ENCODE assay signal across 8 cellular contexts in the genomic region with DNA sequence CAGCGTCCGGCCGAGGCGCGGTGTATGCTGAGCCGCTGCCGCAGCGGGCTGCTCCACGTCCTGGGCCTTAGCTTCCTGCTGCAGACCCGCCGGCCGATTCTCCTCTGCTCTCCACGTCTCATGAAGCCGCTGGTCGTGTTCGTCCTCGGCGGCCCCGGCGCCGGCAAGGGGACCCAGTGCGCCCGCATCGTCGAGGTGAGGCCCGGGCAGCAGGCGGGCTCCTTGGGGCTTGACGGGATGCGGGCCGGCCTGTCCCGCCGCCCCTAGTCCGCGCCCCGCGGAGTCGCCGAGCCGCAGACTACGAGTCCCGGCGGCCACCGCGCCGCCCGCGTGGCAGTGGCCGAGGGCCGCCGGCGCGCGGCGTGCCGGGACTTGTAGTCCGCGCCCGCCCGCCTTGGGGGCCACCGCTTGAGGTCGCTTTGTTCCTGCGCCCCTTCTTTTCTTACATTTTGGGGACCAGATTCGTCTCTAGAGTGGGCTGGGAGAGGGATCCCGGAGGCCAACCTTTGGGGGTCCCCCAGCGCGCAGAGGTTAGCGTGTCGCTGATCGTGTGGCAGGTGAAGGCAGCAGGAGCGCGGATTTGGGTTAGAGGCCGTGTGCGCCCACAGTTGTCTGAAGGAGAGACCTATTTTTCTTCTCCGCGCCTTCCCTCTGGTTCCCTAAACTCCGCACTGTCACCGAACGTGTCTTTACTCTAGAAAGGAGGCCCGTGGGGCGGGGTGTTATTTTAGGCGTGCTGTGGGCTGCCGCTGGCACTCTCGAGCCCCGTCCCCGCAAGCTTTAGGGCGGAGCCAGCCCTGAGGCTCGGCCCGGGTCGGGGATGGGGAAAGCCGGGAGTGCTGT. TPM values are rescaled to one million over a fixed set of nuclear protein-coding genes. Genes with fewer than 3 reads are reported as not detected.
DNase-seq lines count a peak whose midpoint lies in the region; ATAC-seq and TF ChIP-seq lines count a peak whose summit lies in the region.

No MANE protein-coding gene starts in this region.

- H2AFZ ChIP-seq in osteoblast (ENCODE audit: low read length): peak overlapping the region; percentile 95

- DNase-seq in GDM1 (lab: John Stamatoyannopoulos, UW) (peak; percentile 72), KBM-7 (peak; percentile 83), SHP77 (lab: John Stamatoyannopoulos, UW) (peak; percentile 37 to 84), globus pallidus (ENCODE audit: low spot score) (peak; percentile 84), osteoblast (ENCODE audit: insufficient read length, low spot score, missing footprints) (peak; percentile 98), thoracic aorta (ENCODE audit: low spot score) (peak; percentile 31)
- DNase-seq in activated naive CD4-positive, alpha-beta T cell treated with Interleukin-2 at 50 U/mL for 16 hours: peak; percentile 75

- TF ChIP-seq CTCF in osteoblast (IDR thresholded peaks at IDR 0.05; ENCODE audit: extremely low read depth, low read depth, low read length): no peak
- no peak for TF ChIP-seq CTCF in thoracic aorta (IDR thresholded peaks at IDR 0.05)

- H3K4me3 ChIP-seq in osteoblast (ENCODE audit: insufficient read depth, low read length): peak overlapping the region; percentile 98
- peak overlapping the region; percentile 86 for H3K4me3 ChIP-seq in thoracic aorta

- no peaks in the 10 kb centered on the region for H3K27me3 ChIP-seq in osteoblast (ENCODE audit: insufficient read depth, low read length)
- H3K27me3 ChIP-seq in thoracic aorta (replicated peaks; ENCODE audit: insufficient read depth): no peaks in the 10 kb centered on the region

- H3K9me3 ChIP-seq in osteoblast (ENCODE audit: low read depth, low read length): no peaks in the 10 kb centered on the region
- no peaks in the 10 kb centered on the region for H3K9me3 ChIP-seq in thoracic aorta

- H4K20me1 ChIP-seq in osteoblast (ENCODE audit: insufficient read depth, low read length): peaks cover 2% of the 10 kb centered on the region

- H3K4me2 ChIP-seq in osteoblast (ENCODE audit: insufficient read depth, low read length): peak overlapping the region; percentile 93

- ATAC-seq in GM21737 (IDR thresholded peaks at IDR 0.05; ENCODE audit: unreplicated experiment) (peak; percentile 85), thoracic aorta (ENCODE audit: insufficient number of reproducible peaks, low FRiP score, low read depth) (peak; percentile 88)

- peaks cover 53% of the 10 kb centered on the region for H3K79me2 ChIP-seq in osteoblast (ENCODE audit: insufficient read depth, low read length)

- H3K4me1 ChIP-seq in osteoblast (ENCODE audit: insufficient read depth, low read length) (peaks cover 14% of the 10 kb centered on the region), thoracic aorta (ENCODE audit: control insufficient read depth in 1 of 2, low read depth in 2 of 2) (peaks cover 24 to 37% of the 10 kb centered on the region in 2 donors)

- no peaks in the 10 kb centered on the region for H3K36me3 ChIP-seq in osteoblast (ENCODE audit: insufficient read depth, low read length)
- no peaks in the 10 kb centered on the region for H3K36me3 ChIP-seq in thoracic aorta

- H3K27ac ChIP-seq in osteoblast (ENCODE audit: low read depth, low read length) (peak overlapping the region; percentile 84), thoracic aorta (peak overlapping the region; percentile 98)

- in situ Hi-C loops in KBM-7 (cut with MboI; ENCODE audit: low pct_unique_long_range_greater_than_20kb, low sequenced_read_pairs): no loop called here

RNA-seq across cellular contexts. Expression of a gene that starts 0.6 kb away (rescaled TPM):
- total RNA-seq in osteoblast (111 and 119 TPM in 2 replicates), thoracic aorta (100 to 1,000 TPM; 117 to 146 TPM)

RNA-seq across cellular contexts. Expression of a gene that starts 20.2 kb away (rescaled TPM):
- total RNA-seq in osteoblast (4.0 and 6.5 TPM in 2 replicates), thoracic aorta (1 to 10 TPM; 1.1 to 2.2 TPM)

Comparison
In these comparisons a context has a peak if more than half of its experiments do, and no peak if none do; other contexts are left out.
1. Peak in every context shown above with its lines: DNase-seq, ATAC-seq, H3K4me3 ChIP-seq and H3K27ac ChIP-seq.
2. DNase-seq: peak in every context shown above with its lines; median percentile 98 in osteoblast; 84 in globus pallidus; 83 in KBM-7; 75 in activated naive CD4-positive, alpha-beta T cell treated with Interleukin-2 at 50 U/mL for 16 hours; 72 in GDM1; 60 in SHP77; 31 in thoracic aorta.